8 cellular contexts compared by ENCODE assay signal in the genomic region with DNA sequence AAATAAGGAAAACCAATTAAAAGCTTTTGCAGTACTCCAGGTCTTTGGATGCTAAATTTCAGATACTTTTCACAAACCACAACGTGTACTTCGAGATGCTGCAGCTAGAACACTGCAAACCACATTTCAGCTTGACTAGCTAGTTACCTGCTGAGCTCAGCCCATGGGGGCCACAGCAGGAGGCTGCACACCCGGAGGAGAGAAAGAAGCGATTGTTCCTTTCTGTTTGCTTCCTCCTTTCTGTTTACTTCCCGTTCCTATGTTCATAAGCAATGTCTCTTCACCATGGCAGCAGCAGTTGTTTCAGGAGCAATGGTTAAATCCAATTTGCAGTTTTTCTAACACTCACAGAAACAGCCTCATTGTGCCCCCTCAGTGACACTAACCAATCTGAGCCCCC.
A peak's percentile ranks its signal among the peaks of the same experiment; 100 is the strongest.
DNase-seq lines count a peak whose midpoint lies in the region; ATAC-seq and TF ChIP-seq lines count a peak whose summit lies in the region.

No MANE protein-coding gene starts in this region.

- peaks cover 0 to 4% (median 1%) of the 10 kb centered on the region in 4 donors for H3K4me1 ChIP-seq in esophagus muscularis mucosa

- intact Hi-C loops in posterior cingulate gyrus (cut with DNase I): no loop called here
- intact Hi-C loops in esophagus muscularis mucosa (cut with DNase I): no loop called here

- H3K27ac Mint-ChIP-seq in T-helper 2 cell treated with Interferon-gamma antibody and Interleukin-4, amounts not matched to agents 5 μg/mL and 100 μg/mL, for 36 hours: peak overlapping the region; percentile 73
- peak overlapping the region; percentile 43 for H3K27ac Mint-ChIP-seq in memory B cell

- no peaks in the 10 kb centered on the region for H3K27me3 Mint-ChIP-seq in T-helper 2 cell treated with Interferon-gamma antibody and Interleukin-4, amounts not matched to agents 5 μg/mL and 100 μg/mL, for 36 hours (ENCODE audit: low read depth)
- no peaks in the 10 kb centered on the region for H3K27me3 Mint-ChIP-seq in memory B cell

- no peak for TF ChIP-seq EP300 in esophagus muscularis mucosa (IDR thresholded peaks at IDR 0.05)

- H3K4me3 ChIP-seq in esophagus muscularis mucosa: no peak overlapping the region

- peaks cover 6% of the 10 kb centered on the region for H3K36me3 Mint-ChIP-seq in T-helper 2 cell treated with Interferon-gamma antibody and Interleukin-4, amounts not matched to agents 5 μg/mL and 100 μg/mL, for 36 hours (ENCODE audit: low read depth)
- H3K36me3 Mint-ChIP-seq in memory B cell: no peaks in the 10 kb centered on the region

- TF ChIP-seq POLR2A in esophagus muscularis mucosa (IDR thresholded peaks at IDR 0.05; ENCODE audit: low read depth): no peak

- WGBS in esophagus muscularis mucosa: 67% methylated on average over 5 of the region's 5 CpGs

- TF ChIP-seq CTCF in GM10266 (IDR thresholded peaks at IDR 0.05; ENCODE audit: control insufficient read depth, insufficient read depth, low read depth, missing control alignments) (no peak), esophagus muscularis mucosa (IDR thresholded peaks at IDR 0.05) (no peak)

- ATAC-seq in memory B cell (ENCODE audit: low read depth): peak; percentile 86
- ATAC-seq in activated CD4-positive, CD25-positive, alpha-beta regulatory T cell treated with anti-CD3 and anti-CD28 coated beads, Interleukin-2, amount 50 U/mL, for 24 hours: no peak

- no peaks in the 10 kb centered on the region for H3K9me3 ChIP-seq in esophagus muscularis mucosa

- no peaks in the 10 kb centered on the region for H3K27me3 ChIP-seq in esophagus muscularis mucosa

- peaks cover 8% of the 10 kb centered on the region for H3K9me3 Mint-ChIP-seq in T-helper 2 cell treated with Interferon-gamma antibody and Interleukin-4, amounts not matched to agents 5 μg/mL and 100 μg/mL, for 36 hours
- H3K9me3 Mint-ChIP-seq in memory B cell: no peaks in the 10 kb centered on the region

- H3K36me3 ChIP-seq in esophagus muscularis mucosa: no peaks in the 10 kb centered on the region

- H3K4me3 Mint-ChIP-seq in T-helper 2 cell treated with Interferon-gamma antibody and Interleukin-4, amounts not matched to agents 5 μg/mL and 100 μg/mL, for 36 hours: peak overlapping the region; percentile 27
- H3K4me3 Mint-ChIP-seq in memory B cell: peak overlapping the region; percentile 3

- H3K4me1 Mint-ChIP-seq in T-helper 2 cell treated with Interferon-gamma antibody and Interleukin-4, amounts not matched to agents 5 μg/mL and 100 μg/mL, for 36 hours (ENCODE audit: low read depth): peaks cover 23% of the 10 kb centered on the region
- H3K4me1 Mint-ChIP-seq in memory B cell: peaks cover 16% of the 10 kb centered on the region

- no peak overlapping the region for H3K27ac ChIP-seq in esophagus muscularis mucosa (replicated peaks in 1 of 4)

- DNase-seq in DMS153 (lab: John Stamatoyannopoulos, UW) (peak; percentile 86), Kasumi-1 (lab: John Stamatoyannopoulos, UW) (peak; percentile 10 to 27), memory B cell (ENCODE audit: low spot score in 2 of 2) (no peak), GM10266 (ENCODE audit: extremely low spot score) (no peak), posterior cingulate gyrus (no peak), esophagus muscularis mucosa (ENCODE audit: extremely low spot score) (no peak)
- no peak for DNase-seq in T-helper 2 cell treated with Interferon-gamma antibody and Interleukin-4, amounts not matched to agents 5 μg/mL and 100 μg/mL, for 36 hours (ENCODE audit: low spot score)

Comparison
In these comparisons a context has a peak if more than half of its experiments do, and no peak if none do; other contexts are left out.
1. DNase-seq: peak in DMS153 (single experiment) and Kasumi-1 (2 of 2); none in T-helper 2 cell treated with Interferon-gamma antibody and Interleukin-4, amounts not matched to agents 5 μg/mL and 100 μg/mL, for 36 hours (single experiment), memory B cell (0 of 2), GM10266 (single experiment), posterior cingulate gyrus (0 of 10) and esophagus muscularis mucosa (single experiment).